Comparison of ENCODE assay signal across 8 cellular contexts in genomic region chr4:113141901-113142346, GRCh38.
DNase-seq lines count a peak whose midpoint lies in the region; ATAC-seq and TF ChIP-seq lines count a peak whose summit lies in the region.

No MANE protein-coding gene starts in this region.

- in situ Hi-C loops in GM13976 (cut with MboI; ENCODE audit: low sequenced_read_pairs, unreplicated experiment): no loop called here
- in situ Hi-C loops in SK-MEL-5 (cut with HindIII; ENCODE audit: low pct_unique_long_range_greater_than_20kb, low sequenced_read_pairs): no loop called here

- H4K20me1 ChIP-seq in neural cell (ENCODE audit: insufficient read depth): no peaks in the 10 kb centered on the region

- peak; percentile 11 for DNase-seq in GM13976 (ENCODE audit: low spot score)
- peak; percentile 88 for DNase-seq in SK-MEL-5 (ENCODE audit: low read depth, low spot score)
- no peak for DNase-seq in colonic mucosa
- DNase-seq in stimulated activated CD4-positive, alpha-beta T cell treated with anti-CD3 and anti-CD28 coated beads, Interleukin-4, amount 100 ng/mL, for 4 hours: no peak

- H3K9me2 ChIP-seq in neural cell (ENCODE audit: insufficient read depth, low read length): no peaks in the 10 kb centered on the region

- no peak for TF ChIP-seq CTCF in GM13976 (IDR thresholded peaks at IDR 0.05; ENCODE audit: borderline replicate concordance, control extremely low read depth, extremely low read depth, insufficient read depth, missing control alignments)
- TF ChIP-seq CTCF in neural cell (IDR thresholded peaks at IDR 0.05; ENCODE audit: poor library complexity, severe bottlenecking): no peak
- no peak for TF ChIP-seq CTCF in colonic mucosa (IDR thresholded peaks at IDR 0.05)

- H2AFZ ChIP-seq in neural cell (ENCODE audit: low read depth, low read length): no peak overlapping the region

- H3K36me3 ChIP-seq in neural cell (ENCODE audit: insufficient read depth, low read length): no peaks in the 10 kb centered on the region
- H3K36me3 ChIP-seq in colonic mucosa: no peaks in the 10 kb centered on the region

- H3F3A ChIP-seq in neural cell (ENCODE audit: insufficient read depth, low read length, poor library complexity, severe bottlenecking): no peaks in the 10 kb centered on the region

- TF ChIP-seq EP300 in neural cell (conservative IDR thresholded peaks at IDR 0.05; ENCODE audit: poor library complexity, severe bottlenecking): peak; percentile 29

- H3K9ac ChIP-seq in neural cell (ENCODE audit: low read length) (no peak overlapping the region), colonic mucosa (ENCODE audit: low read depth in 2 of 2, low read length in 2 of 2) (no peak overlapping the region)

- no peaks in the 10 kb centered on the region for H3K79me2 ChIP-seq in neural cell (replicated peaks; ENCODE audit: insufficient read depth, low read length)

- no peaks in the 10 kb centered on the region for H3K4me1 ChIP-seq in colonic mucosa

- no peak for TF ChIP-seq RAD21 in neural cell (conservative IDR thresholded peaks at IDR 0.05)

- H3K4me2 ChIP-seq in neural cell (ENCODE audit: low read length): no peak overlapping the region

- H3K27ac ChIP-seq in neural cell (ENCODE audit: low read length): no peak overlapping the region
- no peak overlapping the region for H3K27ac ChIP-seq in colonic mucosa

- ATAC-seq in HG03457 (IDR thresholded peaks at IDR 0.05; ENCODE audit: unreplicated experiment) (peak; percentile 49), GM19467 (IDR thresholded peaks at IDR 0.05; ENCODE audit: unreplicated experiment) (no peak), HG03097 (IDR thresholded peaks at IDR 0.05; ENCODE audit: low FRiP score, unreplicated experiment) (no peak)

- intact Hi-C loops in colonic mucosa (cut with DNase I): no loop called here

- H3K9me3 ChIP-seq in neural cell (ENCODE audit: low read length) (no peaks in the 10 kb centered on the region), colonic mucosa (no peaks in the 10 kb centered on the region)

- H3K4me3 ChIP-seq in neural cell (ENCODE audit: low read length) (no peak overlapping the region), colonic mucosa (no peak overlapping the region)

- H3K27me3 ChIP-seq in neural cell (ENCODE audit: insufficient read depth, low read depth, low read length): no peaks in the 10 kb centered on the region
- H3K27me3 ChIP-seq in colonic mucosa: no peaks in the 10 kb centered on the region

TF ChIP-seq in neural cell, 6 proteins besides CTCF, POLR2A, EP300 and RAD21:
- TF ChIP-seq TAF1 (IDR thresholded peaks at IDR 0.05; ENCODE audit: low read depth) (no peak), MXI1 (conservative IDR thresholded peaks at IDR 0.05; ENCODE audit: poor library complexity, severe bottlenecking) (no peak), SMC3 (conservative IDR thresholded peaks at IDR 0.05; ENCODE audit: poor library complexity) (no peak), POLR2AphosphoS5 (IDR thresholded peaks at IDR 0.05) (no peak), EZH2 (IDR thresholded peaks at IDR 0.05; ENCODE audit: borderline replicate concordance, insufficient read depth, low read length, poor library complexity, severe bottlenecking) (no peak), REST (IDR thresholded peaks at IDR 0.05; ENCODE audit: borderline replicate concordance) (no peak)

Comparison
In these comparisons a context has a peak if more than half of its experiments do, and no peak if none do; other contexts are left out.
1. DNase-seq: peak in GM13976 (single experiment) and SK-MEL-5 (single experiment); none in colonic mucosa (single experiment) and stimulated activated CD4-positive, alpha-beta T cell treated with anti-CD3 and anti-CD28 coated beads, Interleukin-4, amount 100 ng/mL, for 4 hours (0 of 2).